9 cellular contexts compared by ENCODE assay signal in the genomic region with DNA sequence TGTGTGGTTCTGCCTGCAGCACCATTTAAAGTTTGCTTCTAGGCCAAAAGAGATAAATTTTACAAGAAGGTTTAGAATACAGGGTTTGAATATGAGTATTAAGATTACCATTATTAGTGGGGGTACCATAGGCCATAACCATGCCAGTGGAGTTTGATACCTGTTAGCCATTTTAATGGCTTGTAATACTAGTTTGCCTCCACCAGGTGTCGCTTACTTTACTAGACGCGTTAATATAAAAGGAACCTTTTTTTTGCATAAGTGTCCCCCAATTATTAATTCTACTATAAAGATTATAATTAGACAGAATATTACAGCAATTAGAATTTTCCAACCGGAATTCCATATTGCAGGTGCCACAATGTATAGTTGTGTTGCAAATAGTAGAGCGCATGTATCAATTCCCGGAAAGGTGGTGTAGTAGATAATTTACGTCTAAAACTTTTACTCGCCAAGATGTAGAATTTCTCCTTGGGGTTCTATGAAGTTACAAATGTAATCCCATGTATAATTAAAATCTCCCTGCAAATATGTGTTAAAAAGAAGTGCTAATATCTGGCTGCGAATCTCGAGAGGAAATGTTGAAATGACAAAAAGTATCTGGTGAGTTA. TPM values are rescaled to one million over a fixed set of nuclear protein-coding genes. Genes with fewer than 3 reads are reported as not detected.
DNase-seq lines count a peak whose midpoint lies in the region; TF ChIP-seq lines count a peak whose summit lies in the region.
"Had no signal": no experiment of that assay in that cellular context is flagged by ENCODE, and none has a peak within 500 bp of the region (broad histone marks: within the 10 kb centered on the region; RNA-seq: fewer than 3 reads in every experiment).

No MANE protein-coding gene starts in this region.

- intact Hi-C loops in A673 (cut with micrococcal nuclease; ENCODE audit: unreplicated experiment), result loop anchor here (5.0 kb wide), 2 partner anchors 76 to 274 kb away; no protein-coding TSS in a partner anchor

- no peaks in the 10 kb centered on the region for H3K4me1 ChIP-seq in A673 (ENCODE audit: insufficient read depth, low read length, poor library complexity, severe bottlenecking)
- no peaks in the 10 kb centered on the region for H3K4me1 ChIP-seq in CD8-positive, alpha-beta memory T cell (ENCODE audit: insufficient read depth, low read length)

- H3K36me3 Mint-ChIP-seq in CD8-positive, alpha-beta memory T cell, result no peaks in the 10 kb centered on the region
- H3K36me3 Mint-ChIP-seq in immature natural killer cell, result no peaks in the 10 kb centered on the region

- H3K27ac ChIP-seq in A673 (ENCODE audit: low read depth, low read length, poor library complexity, severe bottlenecking) (no peak overlapping the region), RWPE1 (no peak overlapping the region)
- no peak overlapping the region for H3K27ac ChIP-seq in CD8-positive, alpha-beta memory T cell (ENCODE audit: low read depth, low read length)

- no peak overlapping the region for H3K4me3 ChIP-seq in A673 (ENCODE audit: low read depth, low read length, poor library complexity, severe bottlenecking)
- no peak overlapping the region for H3K4me3 ChIP-seq in CD8-positive, alpha-beta memory T cell (ENCODE audit: low read length)

- no TSS peak for BruUV-seq in A673 (replicated peaks; lab: Mats Ljungman, UMichigan)

- POLR2A ChIA-PET in A673 (lab: Charles Lee; ENCODE audit: low non-redundant PET), result no interaction called here
- POLR2A ChIA-PET in RWPE1 (lab: Yijun Ruan, JAX; ENCODE audit: low non-redundant PET), result no interaction called here
- POLR2A ChIA-PET in CD8-positive, alpha-beta memory T cell (lab: Charles Lee), result no interaction called here

- no peak overlapping the region for H3K4me3 Mint-ChIP-seq in CD8-positive, alpha-beta memory T cell
- no peak overlapping the region for H3K4me3 Mint-ChIP-seq in immature natural killer cell
- H3K4me3 Mint-ChIP-seq: stimulated activated naive CD8-positive, alpha-beta T cell treated with anti-CD3 and anti-CD28 coated beads, Interleukin-15, Interleukin-2, amounts not matched to agents 100 ng/mL and 50 ng/mL, for 24 hours had no signal

- TF ChIP-seq CTCF in A673 (conservative IDR thresholded peaks at IDR 0.05; ENCODE audit: low read depth, low read length) (peak; percentile 82), GM12873 (IDR thresholded peaks at IDR 0.05; ENCODE audit: insufficient read depth, low read depth, low read length, missing control alignments) (peak; percentile 64), RWPE1 (conservative IDR thresholded peaks at IDR 0.05; ENCODE audit: low read depth) (peak; percentile 49)

- no peaks in the 10 kb centered on the region for H3K9me3 Mint-ChIP-seq in CD8-positive, alpha-beta memory T cell
- no peaks in the 10 kb centered on the region for H3K9me3 Mint-ChIP-seq in immature natural killer cell
- H3K9me3 Mint-ChIP-seq: stimulated activated naive CD8-positive, alpha-beta T cell treated with anti-CD3 and anti-CD28 coated beads, Interleukin-15, Interleukin-2, amounts not matched to agents 100 ng/mL and 50 ng/mL, for 24 hours had no signal

- peaks cover 1 to 28% of the 10 kb centered on the region in 2 donors for H3K27me3 Mint-ChIP-seq in CD8-positive, alpha-beta memory T cell
- peaks cover 0 to 2% (median 2%) of the 10 kb centered on the region in 3 donors for H3K27me3 Mint-ChIP-seq in immature natural killer cell (ENCODE audit: low read depth in 3 of 3)

- H3K4me1 Mint-ChIP-seq in CD8-positive, alpha-beta memory T cell, result no peaks in the 10 kb centered on the region
- H3K4me1 Mint-ChIP-seq in immature natural killer cell, result no peaks in the 10 kb centered on the region

- CTCF ChIA-PET in A673 (lab: Charles Lee) (no interaction called here), RWPE1 (lab: Yijun Ruan, JAX) (interaction anchor here (0.6 to 1.6 kb wide), 4 partner anchors 9 to 264 kb away, joined by 3 to 6 read pairs (median 4); no protein-coding TSS in a partner anchor)
- CTCF ChIA-PET in CD8-positive, alpha-beta memory T cell (lab: Charles Lee), result interaction anchor here (0.6 to 1.2 kb wide), 3 partner anchors 9 to 140 kb away, joined by 3 read pairs; no protein-coding TSS in a partner anchor

- no peaks in the 10 kb centered on the region for H3K36me3 ChIP-seq in A673 (ENCODE audit: insufficient read depth, low read length, poor library complexity, severe bottlenecking)
- no peaks in the 10 kb centered on the region for H3K36me3 ChIP-seq in CD8-positive, alpha-beta memory T cell (ENCODE audit: insufficient read depth, low read length)

- H3K27ac Mint-ChIP-seq in CD8-positive, alpha-beta memory T cell, result no peak overlapping the region
- no peak overlapping the region for H3K27ac Mint-ChIP-seq in immature natural killer cell
- H3K27ac Mint-ChIP-seq: stimulated activated naive CD8-positive, alpha-beta T cell treated with anti-CD3 and anti-CD28 coated beads, Interleukin-15, Interleukin-2, amounts not matched to agents 100 ng/mL and 50 ng/mL, for 24 hours had no signal

- H3K9me3 ChIP-seq in A673 (ENCODE audit: low read depth, low read length, poor library complexity, severe bottlenecking), result no peaks in the 10 kb centered on the region
- H3K9me3 ChIP-seq in CD8-positive, alpha-beta memory T cell (ENCODE audit: low read length), result no peaks in the 10 kb centered on the region

- no peaks in the 10 kb centered on the region for H3K27me3 ChIP-seq in A673 (replicated peaks; ENCODE audit: insufficient read depth, low read depth, low read length, poor library complexity)
- peaks cover 3% of the 10 kb centered on the region for H3K27me3 ChIP-seq in CD8-positive, alpha-beta memory T cell (ENCODE audit: insufficient read depth, low read length, poor library complexity, severe bottlenecking)

- DNase-seq in A673 (ENCODE audit: low spot score) (peak; percentile 42), RWPE1 (ENCODE audit: low spot score) (no peak), glomerular visceral epithelial cell (ENCODE audit: extremely low spot score) (peak; percentile 17), cerebellar cortex (ENCODE audit: low spot score) (no peak), immature natural killer cell (no peak)
- no peak for DNase-seq in CD8-positive, alpha-beta memory T cell
- no peak for DNase-seq in NK-92 treated with Interleukin-12 subunit alpha and Interleukin-12 subunit beta, amount 100 ng/mL, for 24 hours (lab: John Stamatoyannopoulos, UW)

RNA-seq across cellular contexts. Expression of a gene that starts 16.1 kb away (rescaled TPM):
- not detected in 2 replicates for total RNA-seq in A673 (2021)
- total RNA-seq in CD8-positive, alpha-beta memory T cell, result not detected
- not detected for polyA plus RNA-seq in CD8-positive, alpha-beta memory T cell
- polyA plus RNA-seq in immature natural killer cell, result not detected

RNA-seq across cellular contexts. Expression of a gene that starts 35.1 kb away (rescaled TPM):
- not detected in 2 replicates for total RNA-seq in A673 (2021)
- total RNA-seq in CD8-positive, alpha-beta memory T cell, result under 1 TPM; 0.51 to 0.98 TPM
- not detected for polyA plus RNA-seq in CD8-positive, alpha-beta memory T cell
- 1 to 10 TPM; 1.0 to 7.1 (median 2.6) TPM for polyA plus RNA-seq in immature natural killer cell

RNA-seq across cellular contexts. Expression of a gene that starts 53.1 kb away (rescaled TPM):
- not detected in 2 replicates for total RNA-seq in A673 (2021)
- total RNA-seq in CD8-positive, alpha-beta memory T cell, result not detected
- polyA plus RNA-seq in CD8-positive, alpha-beta memory T cell, result not detected
- not detected for polyA plus RNA-seq in immature natural killer cell

Comparison
In these comparisons a context has a peak if more than half of its experiments do, and no peak if none do; other contexts are left out.
1. DNase-seq: peak in A673 (single experiment) and glomerular visceral epithelial cell (single experiment); none in RWPE1 (single experiment), CD8-positive, alpha-beta memory T cell (0 of 5), cerebellar cortex (single experiment), immature natural killer cell (0 of 3) and NK-92 treated with Interleukin-12 subunit alpha and Interleukin-12 subunit beta, amount 100 ng/mL, for 24 hours (single experiment).
2. Peak in every context shown above with its lines, with median percentiles within 50 percentile points of each other: CTCF ChIP-seq.